Comparison of ENCODE assay signal across 23 cellular contexts in genomic region chr10:132679640-132680039, GRCh38.
"Had no signal": no experiment of that assay in that cellular context is flagged by ENCODE, and none has a peak within 500 bp of the region (broad histone marks: within the 10 kb centered on the region; RNA-seq: fewer than 3 reads in every experiment).

No MANE protein-coding gene starts in this region.

- H3K27ac ChIP-seq: adrenal gland, ascending aorta, brain microvascular endothelial cell, esophagus muscularis mucosa, hepatocyte, parathyroid adenoma, tibial artery, WERI-Rb-1 had no signal

- H3K4me3 ChIP-seq: adrenal gland, ascending aorta, dorsolateral prefrontal cortex, esophagus muscularis mucosa, hepatocyte, tibial artery had no signal

- H3K27me3 ChIP-seq: adrenal gland, ascending aorta, brain microvascular endothelial cell, dorsolateral prefrontal cortex, esophagus muscularis mucosa, hepatocyte, tibial artery had no signal

- H3K9ac ChIP-seq: parathyroid adenoma had no signal

- H3K27me3 Mint-ChIP-seq: effector memory CD8-positive, alpha-beta T cell; memory B cell had no signal

- H3K4me3 Mint-ChIP-seq: effector memory CD8-positive, alpha-beta T cell; immature natural killer cell; memory B cell; nephron progenitor cell had no signal

- H3K9me3 Mint-ChIP-seq: activated naive CD4-positive, alpha-beta T cell treated with anti-CD3 and anti-CD28 coated beads, Interleukin-2, amount 50 U/mL, for 72 hours; effector memory CD8-positive, alpha-beta T cell; immature natural killer cell; memory B cell had no signal

- H3K36me3 Mint-ChIP-seq: activated naive CD4-positive, alpha-beta T cell treated with anti-CD3 and anti-CD28 coated beads, Interleukin-2, amount 50 U/mL, for 72 hours; immature natural killer cell had no signal

- H3K27ac Mint-ChIP-seq: immature natural killer cell, memory B cell, nephron progenitor cell had no signal

- H3K36me3 ChIP-seq: adrenal gland, ascending aorta, brain microvascular endothelial cell, tibial artery, WERI-Rb-1 had no signal

- DNase-seq: activated CD4-positive, alpha-beta T cell treated with anti-CD3 and anti-CD28 coated beads, Interleukin-2, amount 50 U/mL, for 1 hour; activated CD4-positive, CD25-positive, alpha-beta regulatory T cell treated with anti-CD3 and anti-CD28 coated beads, Interleukin-2, amount 50 U/mL, for 72 hours; activated CD8-positive, alpha-beta memory T cell treated with anti-CD3 and anti-CD28 coated beads, Interleukin-2, amount 50 U/mL, for 48 hours; activated T-cell treated with anti-CD3 and anti-CD28 coated beads, Interleukin-2, amount 50 U/mL, for 48 hours; brain microvascular endothelial cell; central memory CD4-positive, alpha-beta T cell; effector memory CD8-positive, alpha-beta T cell; glutamatergic neuron; immature natural killer cell; kidney glomerular epithelial cell; nephron progenitor cell; stimulated activated CD4-positive, alpha-beta T cell treated with anti-CD3 and anti-CD28 coated beads, Interleukin-4, amount 100 ng/mL, for 4 hours; stimulated activated naive CD8-positive, alpha-beta T cell treated with anti-CD3 and anti-CD28 coated beads, Interleukin-15, Interleukin-2, amounts not matched to agents 100 U/mL and 50 U/mL, for 24 hours; WERI-Rb-1 had no signal

- H3K4me1 ChIP-seq: parathyroid adenoma had no signal

- ATAC-seq: activated naive CD4-positive, alpha-beta T cell treated with anti-CD3 and anti-CD28 coated beads, Interleukin-2, amount 50 U/mL, for 72 hours; effector memory CD8-positive, alpha-beta T cell; stimulated activated naive CD8-positive, alpha-beta T cell treated with anti-CD3 and anti-CD28 coated beads, Interleukin-15, Interleukin-2, amounts not matched to agents 100 U/mL and 50 U/mL, for 24 hours had no signal

- H3K9me3 ChIP-seq: adrenal gland, ascending aorta, esophagus muscularis mucosa, tibial artery had no signal
